Comparison of ENCODE assay signal across 13 cellular contexts in genomic region chr9:124017064-124017928, GRCh38. TPM values are rescaled to one million over a fixed set of nuclear protein-coding genes. Genes with fewer than 3 reads are reported as not detected.
DNase-seq lines count a peak whose midpoint lies in the region; ATAC-seq and TF ChIP-seq lines count a peak whose summit lies in the region.
"Had no signal": no experiment of that assay in that cellular context is flagged by ENCODE, and none has a peak within 500 bp of the region (broad histone marks: within the 10 kb centered on the region; RNA-seq: fewer than 3 reads in every experiment).

No MANE protein-coding gene starts in this region.

- no peaks in the 10 kb centered on the region for H3K36me3 Mint-ChIP-seq in activated naive CD8-positive, alpha-beta T cell

- TF ChIP-seq POLR2A in tibial nerve (IDR thresholded peaks at IDR 0.05) (no peak), esophagus squamous epithelium (IDR thresholded peaks at IDR 0.05) (no peak)

- ATAC-seq in heart right ventricle (peak in 1 of 8 donors; percentile 17), Right ventricle myocardium inferior (no peak), lower lobe of right lung (no peak), HG02642 (IDR thresholded peaks at IDR 0.05; ENCODE audit: poor library complexity, unreplicated experiment) (no peak)
- ATAC-seq: body of pancreas, K562 had no signal

- WGBS in heart right ventricle, 2 donors: 5 to 9% methylated on average over 47 to 73 of the region's 73 CpGs
- 3 to 7% methylated on average over 27 to 40 of the region's 73 CpGs for WGBS in tibial nerve, 2 donors
- WGBS in esophagus squamous epithelium, 2 donors: 8 to 14% methylated on average over 20 to 22 of the region's 73 CpGs

- H3K27me3 Mint-ChIP-seq in activated naive CD8-positive, alpha-beta T cell: peaks cover 51% of the 10 kb centered on the region

- TF ChIP-seq CTCF in heart right ventricle (IDR thresholded peaks at IDR 0.05) (no peak), lower lobe of right lung (IDR thresholded peaks at IDR 0.05) (no peak), tibial nerve (IDR thresholded peaks at IDR 0.05) (no peak), esophagus squamous epithelium (IDR thresholded peaks at IDR 0.05) (no peak)

- no peaks in the 10 kb centered on the region for H3K9me3 Mint-ChIP-seq in activated naive CD8-positive, alpha-beta T cell (ENCODE audit: low read depth)

- H3K36me3 ChIP-seq in heart right ventricle (no peaks in the 10 kb centered on the region), lower lobe of right lung (no peaks in the 10 kb centered on the region), tibial nerve (no peaks in the 10 kb centered on the region), esophagus squamous epithelium (no peaks in the 10 kb centered on the region)

- DNase-seq in heart right ventricle (no peak), Right ventricle myocardium inferior (ENCODE audit: missing footprints) (no peak), lower lobe of right lung (no peak), tibial nerve (ENCODE audit: low spot score in 2 of 2) (no peak), esophagus squamous epithelium (lab: John Stamatoyannopoulos, UW) (no peak), HT-29 (ENCODE audit: low spot score) (no peak)
- DNase-seq: body of pancreas; NCI-H82; stimulated activated naive CD4-positive, alpha-beta T cell treated with Interleukin-2 at 50 U/mL for 16 hours had no signal

- no peak for TF ChIP-seq EP300 in tibial nerve (IDR thresholded peaks at IDR 0.05)

- H3K9me3 ChIP-seq in heart right ventricle: no peaks in the 10 kb centered on the region
- H3K9me3 ChIP-seq in lower lobe of right lung: no peaks in the 10 kb centered on the region
- no peaks in the 10 kb centered on the region for H3K9me3 ChIP-seq in tibial nerve
- H3K9me3 ChIP-seq in esophagus squamous epithelium: no peaks in the 10 kb centered on the region
- H3K9me3 ChIP-seq: body of pancreas had no signal

- H3K27ac ChIP-seq in heart right ventricle: no peak overlapping the region
- H3K27ac ChIP-seq in lower lobe of right lung: no peak overlapping the region
- H3K27ac ChIP-seq in tibial nerve: no peak overlapping the region
- no peak overlapping the region for H3K27ac ChIP-seq in esophagus squamous epithelium
- H3K27ac ChIP-seq: body of pancreas had no signal

- H3K4me1 Mint-ChIP-seq in activated naive CD8-positive, alpha-beta T cell (ENCODE audit: low read depth): peaks cover 45% of the 10 kb centered on the region

- intact Hi-C loops in heart right ventricle (cut with DNase I) (no loop called here), Right ventricle myocardium inferior (cut with DNase I) (no loop called here), lower lobe of right lung (cut with DNase I) (no loop called here), esophagus squamous epithelium (cut with DNase I) (no loop called here)

- peak overlapping the region; percentile 74 for H3K4me3 Mint-ChIP-seq in activated naive CD8-positive, alpha-beta T cell

- no peak overlapping the region for H3K27ac Mint-ChIP-seq in activated naive CD8-positive, alpha-beta T cell

- H3K27me3 ChIP-seq in heart right ventricle (peaks cover 35 to 100% (median 100%) of the 10 kb centered on the region in 7 donors), lower lobe of right lung (ENCODE audit: low read depth) (peaks cover 100% of the 10 kb centered on the region), tibial nerve (peaks cover 3 to 100% of the 10 kb centered on the region in 2 donors), esophagus squamous epithelium (peaks cover 71 to 100% (median 85%) of the 10 kb centered on the region in 4 donors)

- peaks cover 8 to 51% (median 31%) of the 10 kb centered on the region in 9 donors for H3K4me1 ChIP-seq in heart right ventricle
- H3K4me1 ChIP-seq in lower lobe of right lung: peaks cover 45% of the 10 kb centered on the region
- H3K4me1 ChIP-seq in tibial nerve: peaks cover 0 to 63% (median 30%) of the 10 kb centered on the region in 4 donors
- peaks cover 23 to 71% (median 30%) of the 10 kb centered on the region in 3 donors for H3K4me1 ChIP-seq in esophagus squamous epithelium

- H3K4me3 ChIP-seq in heart right ventricle (peak overlapping the region in 9 of 10 donors; percentile 22 to 49 (median 39)), lower lobe of right lung (peak overlapping the region; percentile 8), tibial nerve (peak overlapping the region in 3 of 4 donors; percentile 0 to 36 (median 7)), esophagus squamous epithelium (peak overlapping the region in 2 of 4 donors; percentile 21 to 33)
- H3K4me3 ChIP-seq: body of pancreas, K562 had no signal

RNA-seq across cellular contexts. Expression of gene LHX2, which starts 5.7 kb away (rescaled TPM):
- total RNA-seq in heart right ventricle (under 1 TPM in 3 of 10 donors, not detected in 7; 0.19 to 0.42 (median 0.41) TPM), Right ventricle myocardium inferior (not detected), lower lobe of right lung (not detected), tibial nerve (not detected), esophagus squamous epithelium (under 1 TPM in 1 of 4 donors, not detected in 3; 0.22 TPM)
- polyA plus RNA-seq in heart right ventricle: under 1 TPM; 0.23 to 0.37 TPM
- not detected in 2 replicates for total RNA-seq in HT-29 (2014; rRNA removed; shearing (Covaris generic))
- total RNA-seq: body of pancreas, renal cortical epithelial cell had no signal
- polyA plus RNA-seq: K562 had no signal
